In the genomic region with DNA sequence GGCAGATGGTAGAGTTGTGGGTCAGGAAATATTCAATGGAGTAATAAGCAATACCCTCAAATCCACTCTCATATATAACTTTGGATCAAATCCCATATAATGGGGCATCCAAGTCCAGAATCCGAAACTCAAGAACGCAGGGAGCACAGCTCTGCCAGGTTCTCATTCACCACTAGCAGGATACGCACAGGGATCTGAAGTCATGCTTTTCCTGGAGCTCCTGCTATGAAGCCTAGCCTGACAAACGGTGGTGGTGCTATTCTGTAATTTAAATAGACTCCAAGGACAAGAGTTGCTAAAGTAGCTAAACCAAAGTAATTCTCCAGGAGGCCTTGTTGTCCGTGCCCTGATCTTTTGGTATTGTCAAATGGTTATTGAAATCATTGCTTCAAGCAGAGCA, we compare ENCODE assay signal across 26 cellular contexts.
DNase-seq lines count a peak whose midpoint lies in the region; ATAC-seq and TF ChIP-seq lines count a peak whose summit lies in the region.
"Had no signal": no experiment of that assay in that cellular context is flagged by ENCODE, and none has a peak within 500 bp of the region (broad histone marks: within the 10 kb centered on the region; RNA-seq: fewer than 3 reads in every experiment).

No MANE protein-coding gene starts in this region.

- DNase-seq in heart left ventricle = no peak
- no peak for DNase-seq in left ventricle myocardium inferior
- DNase-seq in H7 = peak; percentile 1
- peak; percentile 72 for DNase-seq in NCI-H446 treated with DMSO at 0.1 percent for 48 hours (lab: John Stamatoyannopoulos, UW)
- no peak for DNase-seq in endodermal cell
- DNase-seq in erythroblast (lab: John Stamatoyannopoulos, UW) = no peak
- no peak for DNase-seq in glutamatergic neuron
- DNase-seq in right lobe of liver = no peak
- DNase-seq: 8988T; ACHN; BE2C; C1 segment of cervical spinal cord; CD4-positive, alpha-beta memory T cell; CD4-positive, CD25-positive, alpha-beta regulatory T cell; CD8-positive, alpha-beta memory T cell; COR-L47; DMS 273 treated with DMSO at 0.1 percent for 48 hours; DMS153; DMS53; DMS79; DND-41; EL; GDM1 had no signal

- H3K27me3 ChIP-seq in heart left ventricle (no peaks in the 10 kb centered on the region), left ventricle myocardium inferior (ENCODE audit: low read depth) (no peaks in the 10 kb centered on the region), H7 (ENCODE audit: control insufficient read depth, insufficient read depth, low read length) (no peaks in the 10 kb centered on the region), endodermal cell (ENCODE audit: control insufficient read depth, insufficient read depth, low read length, poor library complexity, severe bottlenecking) (no peaks in the 10 kb centered on the region), right lobe of liver (no peaks in the 10 kb centered on the region)
- H3K27me3 ChIP-seq: BE2C, BLaER1 had no signal

- no peak for TF ChIP-seq CTCF in heart left ventricle (IDR thresholded peaks at IDR 0.05)
- TF ChIP-seq CTCF in left ventricle myocardium inferior (IDR thresholded peaks at IDR 0.05; ENCODE audit: borderline replicate concordance) = no peak
- no peak for TF ChIP-seq CTCF in endodermal cell (conservative IDR thresholded peaks at IDR 0.05)
- TF ChIP-seq CTCF in glutamatergic neuron (IDR thresholded peaks at IDR 0.05; ENCODE audit: partially characterized antibody, unreplicated experiment) = no peak
- TF ChIP-seq CTCF in right lobe of liver (IDR thresholded peaks at IDR 0.05) = no peak

- H3K9me3 Mint-ChIP-seq in endodermal cell (no peaks in the 10 kb centered on the region), glutamatergic neuron (ENCODE audit: unreplicated experiment) (no peaks in the 10 kb centered on the region)
- H3K9me3 Mint-ChIP-seq: CD4-positive, alpha-beta memory T cell; CD4-positive, CD25-positive, alpha-beta regulatory T cell had no signal

- H3K27me3 Mint-ChIP-seq in endodermal cell (ENCODE audit: insufficient read depth) (no peaks in the 10 kb centered on the region), glutamatergic neuron (ENCODE audit: unreplicated experiment) (peaks cover 2% of the 10 kb centered on the region)
- H3K27me3 Mint-ChIP-seq: CD4-positive, alpha-beta memory T cell; CD4-positive, CD25-positive, alpha-beta regulatory T cell; CD8-positive, alpha-beta memory T cell had no signal

- peak overlapping the region in 1 of 12 donors; percentile 15 for H3K27ac ChIP-seq in heart left ventricle
- H3K27ac ChIP-seq in left ventricle myocardium inferior (replicated peaks) = no peak overlapping the region
- peak overlapping the region; percentile 41 for H3K27ac ChIP-seq in endodermal cell (ENCODE audit: low read depth, low read length)
- no peak overlapping the region for H3K27ac ChIP-seq in right lobe of liver
- H3K27ac ChIP-seq: BLaER1 had no signal

- H3K4me3 ChIP-seq in heart left ventricle (no peak overlapping the region), left ventricle myocardium inferior (no peak overlapping the region), H7 (ENCODE audit: insufficient read depth, low read depth, low read length) (no peak overlapping the region), endodermal cell (ENCODE audit: low read length) (no peak overlapping the region), right lobe of liver (no peak overlapping the region)
- H3K4me3 ChIP-seq: BLaER1, GM12878 had no signal

- H3K9me3 ChIP-seq in heart left ventricle (no peaks in the 10 kb centered on the region), left ventricle myocardium inferior (replicated peaks) (no peaks in the 10 kb centered on the region), endodermal cell (ENCODE audit: control insufficient read depth, low read length) (no peaks in the 10 kb centered on the region), right lobe of liver (no peaks in the 10 kb centered on the region)
- H3K9me3 ChIP-seq: BE2C had no signal

- ATAC-seq in heart left ventricle (peak in 3 of 4 donors; percentile 35 to 62 (median 52)), right lobe of liver (no peak)
- ATAC-seq: GM12878 had no signal

- H3K36me3 Mint-ChIP-seq in endodermal cell (ENCODE audit: low read depth) (no peaks in the 10 kb centered on the region), glutamatergic neuron (ENCODE audit: unreplicated experiment) (no peaks in the 10 kb centered on the region)
- H3K36me3 Mint-ChIP-seq: CD4-positive, alpha-beta memory T cell; CD4-positive, CD25-positive, alpha-beta regulatory T cell; CD8-positive, alpha-beta memory T cell had no signal

- 45 to 63% (median 62%) methylated on average over 5 of the region's 5 CpGs for WGBS in heart left ventricle, 4 donors
- 80 to 84% methylated on average over 5 of the region's 5 CpGs for WGBS in endodermal cell (ENCODE audit: insufficient coverage in 1 of 2, insufficient read length in 1 of 2), 2 experiments
- WGBS in right lobe of liver (ENCODE audit: insufficient coverage, low coverage, low lambda C conversion rate, missing lambda C conversion rate) = 52% methylated on average over 4 of the region's 5 CpGs

- H3K27ac Mint-ChIP-seq in endodermal cell (no peak overlapping the region), glutamatergic neuron (ENCODE audit: unreplicated experiment) (no peak overlapping the region)
- H3K27ac Mint-ChIP-seq: CD14-positive monocyte; CD4-positive, alpha-beta memory T cell; CD4-positive, CD25-positive, alpha-beta regulatory T cell; CD8-positive, alpha-beta memory T cell had no signal

- no peaks in the 10 kb centered on the region for H3K4me1 Mint-ChIP-seq in endodermal cell
- no peaks in the 10 kb centered on the region for H3K4me1 Mint-ChIP-seq in glutamatergic neuron (ENCODE audit: low read depth, unreplicated experiment)
- H3K4me1 Mint-ChIP-seq: CD14-positive monocyte; CD4-positive, alpha-beta memory T cell; CD4-positive, CD25-positive, alpha-beta regulatory T cell; CD8-positive, alpha-beta memory T cell had no signal

- H3K9ac ChIP-seq in endodermal cell (ENCODE audit: extremely low read depth, low read length, poor library complexity, severe bottlenecking) = no peak overlapping the region
- H3K9ac ChIP-seq: BLaER1 had no signal

- H3K36me3 ChIP-seq in heart left ventricle (no peaks in the 10 kb centered on the region), left ventricle myocardium inferior (no peaks in the 10 kb centered on the region), H7 (replicated peaks; ENCODE audit: control insufficient read depth, insufficient read depth, low read length) (no peaks in the 10 kb centered on the region), endodermal cell (ENCODE audit: control insufficient read depth, insufficient read depth, low read length) (no peaks in the 10 kb centered on the region), right lobe of liver (no peaks in the 10 kb centered on the region)
- H3K36me3 ChIP-seq: BE2C, BLaER1 had no signal

- H3K4me1 ChIP-seq in heart left ventricle = peaks cover 0 to 26% (median 4%) of the 10 kb centered on the region in 12 donors
- peaks cover 48% of the 10 kb centered on the region for H3K4me1 ChIP-seq in left ventricle myocardium inferior
- no peaks in the 10 kb centered on the region for H3K4me1 ChIP-seq in endodermal cell (ENCODE audit: control insufficient read depth, insufficient read depth, low read length)
- H3K4me1 ChIP-seq in right lobe of liver = no peaks in the 10 kb centered on the region
- H3K4me1 ChIP-seq: BE2C, BLaER1 had no signal

- H3K4me3 Mint-ChIP-seq in endodermal cell (no peak overlapping the region), glutamatergic neuron (ENCODE audit: unreplicated experiment) (no peak overlapping the region)
- H3K4me3 Mint-ChIP-seq: CD14-positive monocyte; CD4-positive, alpha-beta memory T cell; CD4-positive, CD25-positive, alpha-beta regulatory T cell; CD8-positive, alpha-beta memory T cell had no signal

- no peak for TF ChIP-seq POLR2A in heart left ventricle (IDR thresholded peaks at IDR 0.05)
- no peak for TF ChIP-seq POLR2A in erythroblast (IDR thresholded peaks at IDR 0.05; ENCODE audit: low read length)
- no peak for TF ChIP-seq POLR2A in right lobe of liver (IDR thresholded peaks at IDR 0.05)

- intact Hi-C loops in heart left ventricle (cut with DNase I) = no loop called here
- intact Hi-C loops in left ventricle myocardium inferior (cut with micrococcal nuclease) = no loop called here
- intact Hi-C loops in right lobe of liver (cut with DNase I) = no loop called here

Comparison
In these comparisons a context has a peak if more than half of its experiments do, and no peak if none do; other contexts are left out.
1. ATAC-seq: peak in heart left ventricle (3 of 4); none in right lobe of liver (0 of 4).
2. DNase-seq: peak in H7 (single experiment) and NCI-H446 treated with DMSO at 0.1 percent for 48 hours (single experiment); none in heart left ventricle (0 of 5), left ventricle myocardium inferior (single experiment), endodermal cell (single experiment), erythroblast (0 of 2), glutamatergic neuron (single experiment) and right lobe of liver (0 of 3).